Comparison of ENCODE assay signal across 8 cellular contexts in the genomic region with DNA sequence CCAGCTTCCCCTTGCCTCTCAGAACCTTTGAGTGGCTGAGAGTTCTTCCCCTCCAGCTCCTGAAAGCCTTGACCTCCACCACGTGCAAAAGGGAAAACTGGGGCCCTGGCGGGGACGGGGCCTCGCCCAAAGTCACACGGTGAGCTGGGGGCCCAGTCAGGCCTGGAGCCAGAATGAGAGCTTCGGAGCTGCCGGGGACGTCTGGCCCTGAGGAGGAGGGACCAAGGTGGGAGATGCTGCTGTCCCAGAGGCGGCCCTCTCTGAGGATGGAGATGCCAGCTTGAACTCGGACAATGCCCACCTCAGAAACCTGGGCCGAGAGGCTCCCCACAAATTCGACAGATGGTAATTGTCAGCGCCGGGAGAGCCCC. TPM values are rescaled to one million over a fixed set of nuclear protein-coding genes. Genes with fewer than 3 reads are reported as not detected.
DNase-seq lines count a peak whose midpoint lies in the region; ATAC-seq and TF ChIP-seq lines count a peak whose summit lies in the region.

No MANE protein-coding gene starts in this region.

- no peak for ATAC-seq in HG03139 (IDR thresholded peaks at IDR 0.05; ENCODE audit: unreplicated experiment)

- H3K27ac ChIP-seq in SJSA1 (no peak overlapping the region), rectal smooth muscle tissue (ENCODE audit: low read depth, low read length) (no peak overlapping the region)

- H3K9me3 ChIP-seq in SJSA1 (replicated peaks) = no peaks in the 10 kb centered on the region

- H3K36me3 ChIP-seq in GM06990 (ENCODE audit: control insufficient read depth, insufficient read depth, low read length) = no peaks in the 10 kb centered on the region
- no peaks in the 10 kb centered on the region for H3K36me3 ChIP-seq in SJSA1
- H3K36me3 ChIP-seq in rectal smooth muscle tissue (ENCODE audit: control insufficient read depth, insufficient read depth, low read length) = no peaks in the 10 kb centered on the region

- H3K4me3 ChIP-seq in GM06990 (replicated peaks; ENCODE audit: low read depth, low read length) (peak overlapping the region; percentile 96; the same call in 1 of the 2 replicates), SJSA1 (peak overlapping the region; percentile 84), fibroblast of pulmonary artery (replicated peaks; ENCODE audit: low read depth, low read length) (peak overlapping the region; percentile 98), rectal smooth muscle tissue (ENCODE audit: low read length) (peak overlapping the region; percentile 86)

- no peak overlapping the region for H3K9ac ChIP-seq in rectal smooth muscle tissue (ENCODE audit: low read length)

- no peaks in the 10 kb centered on the region for H3K27me3 ChIP-seq in GM06990 (replicated peaks; ENCODE audit: control insufficient read depth, insufficient read depth, low read length)
- H3K27me3 ChIP-seq in SJSA1 (replicated peaks) = no peaks in the 10 kb centered on the region
- no peaks in the 10 kb centered on the region for H3K27me3 ChIP-seq in rectal smooth muscle tissue (ENCODE audit: control insufficient read depth, insufficient read depth, low read length)

- no peak for TF ChIP-seq CTCF in GM06990 (IDR thresholded peaks at IDR 0.05; ENCODE audit: insufficient read depth, low read length, poor library complexity, severe bottlenecking)
- TF ChIP-seq CTCF in fibroblast of pulmonary artery (IDR thresholded peaks at IDR 0.05; ENCODE audit: low read length, missing control alignments) = no peak

- DNase-seq in GM06990 (ENCODE audit: extremely low read depth, insufficient read length) (no peak), SJSA1 (ENCODE audit: low read depth in 1 of 2, low spot score in 2 of 2) (no peak), fibroblast of pulmonary artery (ENCODE audit: low read depth) (no peak), NCI-H446 treated with DMSO at 0.1 percent for 48 hours (lab: John Stamatoyannopoulos, UW) (no peak), cerebellar cortex (ENCODE audit: low spot score) (no peak)
- DNase-seq in stimulated activated CD4-positive, alpha-beta T cell treated with anti-CD3 and anti-CD28 coated beads, Interleukin-4, amount 100 ng/mL, for 24 hours = no peak

- H3K4me1 ChIP-seq in SJSA1 (replicated peaks) (peaks cover 4% of the 10 kb centered on the region; the same call in 1 of the 2 replicates), rectal smooth muscle tissue (ENCODE audit: control insufficient read depth, insufficient read depth, low read length) (no peaks in the 10 kb centered on the region)

RNA-seq across cellular contexts. Expression of a gene that starts 0.7 kb away (rescaled TPM):
- total RNA-seq in SJSA1 (2014; rRNA removed; shearing (Covaris generic)) = 0.13 TPM in 1 of 2 replicates, not detected in the other

RNA-seq across cellular contexts. Expression of a gene that starts 1.3 kb away (rescaled TPM):
- 1.2 and 1.8 TPM in 2 replicates for total RNA-seq in SJSA1 (2014; rRNA removed; shearing (Covaris generic))
